Comparison of ENCODE assay signal across 8 cellular contexts in genomic region chr7:116930156-116930913, GRCh38. TPM values are rescaled to one million over a fixed set of nuclear protein-coding genes. Genes with fewer than 3 reads are reported as not detected.
DNase-seq lines count a peak whose midpoint lies in the region; ATAC-seq, FAIRE-seq and TF ChIP-seq lines count a peak whose summit lies in the region.

No MANE protein-coding gene starts in this region.

- peak; percentile 78 to 98 (median 96) for ATAC-seq in pancreas

- H3K4me3 ChIP-seq in H7 (ENCODE audit: insufficient read depth, low read depth, low read length), result no peak overlapping the region
- no peak overlapping the region for H3K4me3 ChIP-seq in MM.1S (ENCODE audit: low read length)
- H3K4me3 ChIP-seq in pancreas, result no peak overlapping the region
- no peak overlapping the region for H3K4me3 ChIP-seq in transverse colon

- H3K27ac ChIP-seq in MM.1S (ENCODE audit: low read length), result no peak overlapping the region
- no peak overlapping the region for H3K27ac ChIP-seq in pancreas
- no peak overlapping the region for H3K27ac ChIP-seq in transverse colon

- FAIRE-seq in pancreas (lab: Jason Lieb, UNC), result no peak

- H4K20me1 ChIP-seq in MM.1S (ENCODE audit: insufficient read depth, low read length), result no peaks in the 10 kb centered on the region

- H3K9me2 ChIP-seq in MM.1S (replicated peaks; ENCODE audit: insufficient read depth, low read length), result no peaks in the 10 kb centered on the region

- no peaks in the 10 kb centered on the region for H3K79me2 ChIP-seq in MM.1S (ENCODE audit: low read length)

- intact Hi-C loops in pancreas (cut with DNase I) (loop anchor here in 1 of 3 donors (5.0 kb wide), 1 partner anchor 187 kb away; no protein-coding TSS in a partner anchor), transverse colon (cut with DNase I; ENCODE audit: low total_unique reads) (loop anchor here (5.0 kb wide), 2 partner anchors 57 to 192 kb away; no protein-coding TSS in a partner anchor)

- in situ Hi-C loops in G401 (cut with HindIII; ENCODE audit: low sequenced_read_pairs) (no loop called here), transverse colon (cut with MboI; ENCODE audit: low pct_ligation_motif_present in 1 of 4, low pct_unique_long_range_greater_than_20kb in 1 of 4, low sequenced_read_pairs in 3 of 4) (loop anchor here in 1 of 4 donors (5.0 kb wide), 1 partner anchor 197 kb away; no protein-coding TSS in a partner anchor)

- peak overlapping the region; percentile 54 for H2AFZ ChIP-seq in MM.1S (ENCODE audit: low read length)

- no peaks in the 10 kb centered on the region for H3F3A ChIP-seq in MM.1S (ENCODE audit: insufficient read depth, low read length)

- H3K4me2 ChIP-seq in MM.1S (ENCODE audit: low read depth, low read length), result peak overlapping the region; percentile 58

- no peaks in the 10 kb centered on the region for H3K9me3 ChIP-seq in MM.1S (replicated peaks; ENCODE audit: insufficient read depth, low read length)
- no peaks in the 10 kb centered on the region for H3K9me3 ChIP-seq in pancreas
- H3K9me3 ChIP-seq in transverse colon, result no peaks in the 10 kb centered on the region

- H3K27me3 ChIP-seq in H7 (ENCODE audit: control insufficient read depth, insufficient read depth, low read length) (no peaks in the 10 kb centered on the region), MM.1S (replicated peaks; ENCODE audit: insufficient read depth, low read length) (no peaks in the 10 kb centered on the region), pancreas (no peaks in the 10 kb centered on the region), transverse colon (no peaks in the 10 kb centered on the region)

- WGBS in pancreas, 2 donors, result 18 to 23% methylated on average over 22 of the region's 22 CpGs
- WGBS in transverse colon (ENCODE audit: low coverage in 1 of 2), 2 donors, result 25 to 29% methylated on average over 4 to 22 of the region's 22 CpGs

- no peak overlapping the region for H3K9ac ChIP-seq in MM.1S (ENCODE audit: low read length)

- peak; percentile 99 for TF ChIP-seq CTCF in MM.1S (IDR thresholded peaks at IDR 0.05; ENCODE audit: low read length)
- TF ChIP-seq CTCF in pancreas (IDR thresholded peaks at IDR 0.05), result peak; percentile 84 to 95 (median 86)
- TF ChIP-seq CTCF in transverse colon (IDR thresholded peaks at IDR 0.05), result peak; percentile 90 to 96 (median 93)

- DNase-seq in G401 (ENCODE audit: low spot score) (peak; percentile 85), H7 (peak; percentile 63), MM.1S (peak; percentile 78), SHP77 treated with DMSO at 0.1 percent for 48 hours (lab: John Stamatoyannopoulos, UW) (peak; percentile 14), germinal center (ENCODE audit: low spot score) (peak; percentile 71), pancreas (peak; percentile 47 to 92 (median 78)), transverse colon (peak; percentile 85)
- peak; percentile 92 for DNase-seq in activated effector memory CD4-positive, alpha-beta T cell treated with anti-CD3 and anti-CD28 coated beads, Interleukin-2, amount 50 U/mL, for 16 hours

- TF ChIP-seq EP300 in transverse colon (IDR thresholded peaks at IDR 0.05; ENCODE audit: low read depth), result no peak

- H3K36me3 ChIP-seq in H7 (replicated peaks; ENCODE audit: control insufficient read depth, insufficient read depth, low read length) (no peaks in the 10 kb centered on the region), MM.1S (replicated peaks; ENCODE audit: insufficient read depth, low read length) (no peaks in the 10 kb centered on the region), pancreas (no peaks in the 10 kb centered on the region), transverse colon (no peaks in the 10 kb centered on the region)

- 0 out of 2 replicates have a peak, but pooled peaks cover 3% of the 10 kb centered on the region for H3K4me1 ChIP-seq in MM.1S (ENCODE audit: low read length)
- no peaks in the 10 kb centered on the region for H3K4me1 ChIP-seq in pancreas
- peaks cover 0 to 6% (median 0%) of the 10 kb centered on the region in 4 donors for H3K4me1 ChIP-seq in transverse colon

- TF ChIP-seq POLR2A in transverse colon (IDR thresholded peaks at IDR 0.05), result no peak

RNA-seq across cellular contexts. Expression of gene ST7, which starts 23.0 kb away (rescaled TPM):
- 11.2 and 14.7 TPM in 2 replicates for total RNA-seq in G401 (2014; rRNA removed; shearing (Covaris generic))
- total RNA-seq in H7 (2014; rRNA removed; shearing (Covaris generic)), result 9.7 and 13.4 TPM in 2 replicates
- total RNA-seq in pancreas, result 10 to 100 TPM; 16.4 to 20.2 (median 18.1) TPM
- polyA plus RNA-seq in pancreas, result 10 to 100 TPM in 1 of 2 donors, 1 to 10 TPM in 1; 8.2 to 16.1 TPM
- 10 to 100 TPM in 3 of 4 donors, 1 to 10 TPM in 1; 7.2 to 47.9 (median 19.1) TPM for total RNA-seq in transverse colon

Comparison
In these comparisons a context has a peak if more than half of its experiments do, and no peak if none do; other contexts are left out.
1. DNase-seq: peak in every context shown above with its lines; median percentile 92 in activated effector memory CD4-positive, alpha-beta T cell treated with anti-CD3 and anti-CD28 coated beads, Interleukin-2, amount 50 U/mL, for 16 hours; 85 in G401; 85 in transverse colon; 78 in MM.1S; 78 in pancreas; 71 in germinal center; 63 in H7; 14 in SHP77 treated with DMSO at 0.1 percent for 48 hours.